In the genomic region with DNA sequence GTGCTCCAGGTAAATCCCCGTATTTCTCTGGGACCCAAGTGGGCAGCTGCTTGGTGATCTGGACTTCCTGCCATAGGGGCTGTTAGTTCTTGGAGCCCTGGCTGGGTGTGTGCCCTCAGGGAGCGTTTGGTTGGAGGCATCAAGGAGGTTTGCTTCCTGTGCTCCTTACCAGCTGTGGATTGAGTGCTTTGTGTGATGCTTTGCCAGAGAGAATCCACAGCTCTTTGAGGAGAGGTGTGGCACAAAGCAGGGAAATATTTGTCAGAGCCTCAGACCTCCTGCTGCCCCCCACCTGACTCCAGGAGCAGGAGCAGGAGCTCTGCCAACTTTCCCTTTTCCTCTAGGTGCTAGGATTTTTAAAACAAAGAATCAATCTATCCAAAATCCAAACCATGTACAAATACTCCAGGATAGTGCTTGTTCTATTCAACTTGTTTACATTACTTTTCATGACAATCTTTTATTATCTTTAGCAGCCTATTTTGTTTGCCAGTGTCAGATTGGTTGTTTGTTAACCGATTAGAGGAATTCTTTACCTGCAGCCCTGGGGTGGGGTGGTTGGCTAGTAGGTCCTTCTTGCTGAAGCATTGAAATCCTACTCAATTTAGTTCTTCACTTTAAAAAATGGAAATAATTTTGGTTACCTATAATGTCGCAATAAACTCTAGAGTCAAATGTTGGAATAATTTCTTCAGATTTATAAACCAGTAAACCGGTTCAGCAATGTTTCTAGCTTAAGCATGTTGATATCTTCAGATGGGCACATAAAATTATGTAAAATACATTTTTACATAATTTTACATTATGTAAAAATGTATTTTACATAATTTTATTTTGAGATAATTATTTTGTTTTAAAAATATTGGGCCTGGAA, we compare ENCODE assay signal across 9 cellular contexts. TPM values are rescaled to one million over a fixed set of nuclear protein-coding genes. Genes with fewer than 3 reads are reported as not detected.
DNase-seq lines count a peak whose midpoint lies in the region; ATAC-seq and TF ChIP-seq lines count a peak whose summit lies in the region.
"Had no signal": no experiment of that assay in that cellular context is flagged by ENCODE, and none has a peak within 500 bp of the region (broad histone marks: within the 10 kb centered on the region; RNA-seq: fewer than 3 reads in every experiment).

No MANE protein-coding gene starts in this region.

- H4K20me1 ChIP-seq in BLaER1 treated with 17β-estradiol and CSF1 and Interleukin-3, amounts not matched to agents 10 nM and 100 nM = peaks cover 0 to 26% (median 13%) of the 10 kb centered on the region in 11 experiments; a peak in 14 of 22 replicates
- peaks cover 18% of the 10 kb centered on the region for H4K20me1 ChIP-seq in neural progenitor cell (ENCODE audit: low read depth)

- DNase-seq in coronary artery (ENCODE audit: low spot score) (no peak), neural progenitor cell (ENCODE audit: low spot score) (no peak), left lobe of liver (ENCODE audit: low spot score) (no peak), HK-2 (ENCODE audit: unreplicated experiment) (no peak)
- DNase-seq: activated CD8-positive, alpha-beta memory T cell treated with anti-CD3 and anti-CD28 coated beads for 24 hours had no signal

- H3K79me2 ChIP-seq in neural progenitor cell (ENCODE audit: low read depth) = peaks cover 66% of the 10 kb centered on the region

- no peak for ATAC-seq in left lobe of liver
- ATAC-seq in GM18511 (IDR thresholded peaks at IDR 0.05; ENCODE audit: unreplicated experiment) = no peak
- ATAC-seq in HG02870 (IDR thresholded peaks at IDR 0.05; ENCODE audit: unreplicated experiment) = no peak

- H3K27ac ChIP-seq in BLaER1 treated with 17β-estradiol and CSF1 and Interleukin-3, amounts not matched to agents 10 nM and 100 nM = no peak overlapping the region
- peak overlapping the region; percentile 63 to 96 for H3K27ac ChIP-seq in coronary artery
- H3K27ac ChIP-seq in neural progenitor cell = no peak overlapping the region

- H3K27me3 ChIP-seq in BLaER1 treated with 17β-estradiol and CSF1 and Interleukin-3, amounts not matched to agents 10 nM and 100 nM = peaks cover 4 to 37% (median 25%) of the 10 kb centered on the region in 11 experiments; a peak in 18 of 22 replicates
- H3K27me3 ChIP-seq in neural progenitor cell = peaks cover 11% of the 10 kb centered on the region

- no peak overlapping the region for H2AFZ ChIP-seq in neural progenitor cell (replicated peaks)

- H3K9me3 Mint-ChIP-seq in neural progenitor cell = peaks cover 10% of the 10 kb centered on the region

- H3K4me3 Mint-ChIP-seq in neural progenitor cell = peak overlapping the region; percentile 63

- peaks cover 5% of the 10 kb centered on the region for H3K36me3 Mint-ChIP-seq in neural progenitor cell

- H3F3A ChIP-seq in neural progenitor cell (ENCODE audit: low read depth) = peaks cover 29% of the 10 kb centered on the region

- TF ChIP-seq CTCF in coronary artery (IDR thresholded peaks at IDR 0.05) = no peak
- no peak for TF ChIP-seq CTCF in neural progenitor cell (IDR thresholded peaks at IDR 0.05)

- H3K4me1 ChIP-seq in BLaER1 treated with 17β-estradiol and CSF1 and Interleukin-3, amounts not matched to agents 10 nM and 100 nM = peaks cover 14 to 42% (median 35%) of the 10 kb centered on the region in 10 experiments; a peak in 19 of 20 replicates
- H3K4me1 ChIP-seq in neural progenitor cell = peaks cover 13% of the 10 kb centered on the region

- no peak for TF ChIP-seq RAD21 in Ishikawa (IDR thresholded peaks at IDR 0.05; ENCODE audit: low read depth)

- H3K36me3 ChIP-seq in BLaER1 treated with 17β-estradiol and CSF1 and Interleukin-3, amounts not matched to agents 10 nM and 100 nM = no peaks in the 10 kb centered on the region
- no peaks in the 10 kb centered on the region for H3K36me3 ChIP-seq in neural progenitor cell

- no peaks in the 10 kb centered on the region for H3K27me3 Mint-ChIP-seq in neural progenitor cell (ENCODE audit: insufficient read depth, low read depth)

- TF ChIP-seq EP300 in Ishikawa (IDR thresholded peaks at IDR 0.05; ENCODE audit: borderline replicate concordance) = no peak

- peak overlapping the region in 9 of 11 experiments; percentile 81 to 95 (median 91); a peak in 14 of 22 replicates for H3K4me2 ChIP-seq in BLaER1 treated with 17β-estradiol and CSF1 and Interleukin-3, amounts not matched to agents 10 nM and 100 nM
- H3K4me2 ChIP-seq in neural progenitor cell = peak overlapping the region; percentile 80

- no peak overlapping the region for H3K9ac ChIP-seq in BLaER1 treated with 17β-estradiol and CSF1 and Interleukin-3, amounts not matched to agents 10 nM and 100 nM
- H3K9ac ChIP-seq in neural progenitor cell = no peak overlapping the region

- H3K9me3 ChIP-seq in BLaER1 treated with 17β-estradiol and CSF1 and Interleukin-3, amounts not matched to agents 10 nM and 100 nM (replicated peaks in 1 of 11) = peaks cover 0 to 6% (median under 1%) of the 10 kb centered on the region in 11 experiments; a peak in 3 of 22 replicates
- no peaks in the 10 kb centered on the region for H3K9me3 ChIP-seq in neural progenitor cell (ENCODE audit: low read depth)

- H3K4me3 ChIP-seq in BLaER1 treated with 17β-estradiol and CSF1 and Interleukin-3, amounts not matched to agents 10 nM and 100 nM = no peak overlapping the region
- H3K4me3 ChIP-seq in coronary artery (peak overlapping the region; percentile 92), neural progenitor cell (no peak overlapping the region)

- H3K27ac Mint-ChIP-seq in neural progenitor cell = no peak overlapping the region

- H3K4me1 Mint-ChIP-seq in neural progenitor cell = peaks cover 29% of the 10 kb centered on the region

TF ChIP-seq in Ishikawa, 13 proteins besides CTCF, POLR2A, EP300 and RAD21:
- TF ChIP-seq, protein P1, sequence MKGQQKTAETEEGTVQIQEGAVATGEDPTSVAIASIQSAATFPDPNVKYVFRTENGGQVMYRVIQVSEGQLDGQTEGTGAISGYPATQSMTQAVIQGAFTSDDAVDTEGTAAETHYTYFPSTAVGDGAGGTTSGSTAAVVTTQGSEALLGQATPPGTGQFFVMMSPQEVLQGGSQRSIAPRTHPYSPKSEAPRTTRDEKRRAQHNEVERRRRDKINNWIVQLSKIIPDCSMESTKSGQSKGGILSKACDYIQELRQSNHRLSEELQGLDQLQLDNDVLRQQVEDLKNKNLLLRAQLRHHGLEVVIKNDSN (IDR thresholded peaks at IDR 0.05) = peak; percentile 30; the same call in 1 of the 2 replicates
- peak; percentile 11; the same call in 1 of the 2 replicates for TF ChIP-seq NFIC (IDR thresholded peaks at IDR 0.05)
- TF ChIP-seq YY1 (IDR thresholded peaks at IDR 0.05; ENCODE audit: low read depth) = no peak

RNA-seq across cellular contexts. Expression of gene CTDSPL, which starts 2.5 kb away (rescaled TPM):
- total RNA-seq in neural progenitor cell (ENCODE audit: low replicate concordance) = 36.9 and 43.0 TPM in 2 replicates
- total RNA-seq in left lobe of liver = 22.1 TPM

Comparison
In these comparisons a context has a peak if more than half of its experiments do, and no peak if none do; other contexts are left out.
1. H3K27ac ChIP-seq: peak in coronary artery (2 of 2); none in BLaER1 treated with 17β-estradiol and CSF1 and Interleukin-3, amounts not matched to agents 10 nM and 100 nM (0 of 11) and neural progenitor cell (single experiment).